8 cellular contexts compared by ENCODE assay signal in the genomic region with DNA sequence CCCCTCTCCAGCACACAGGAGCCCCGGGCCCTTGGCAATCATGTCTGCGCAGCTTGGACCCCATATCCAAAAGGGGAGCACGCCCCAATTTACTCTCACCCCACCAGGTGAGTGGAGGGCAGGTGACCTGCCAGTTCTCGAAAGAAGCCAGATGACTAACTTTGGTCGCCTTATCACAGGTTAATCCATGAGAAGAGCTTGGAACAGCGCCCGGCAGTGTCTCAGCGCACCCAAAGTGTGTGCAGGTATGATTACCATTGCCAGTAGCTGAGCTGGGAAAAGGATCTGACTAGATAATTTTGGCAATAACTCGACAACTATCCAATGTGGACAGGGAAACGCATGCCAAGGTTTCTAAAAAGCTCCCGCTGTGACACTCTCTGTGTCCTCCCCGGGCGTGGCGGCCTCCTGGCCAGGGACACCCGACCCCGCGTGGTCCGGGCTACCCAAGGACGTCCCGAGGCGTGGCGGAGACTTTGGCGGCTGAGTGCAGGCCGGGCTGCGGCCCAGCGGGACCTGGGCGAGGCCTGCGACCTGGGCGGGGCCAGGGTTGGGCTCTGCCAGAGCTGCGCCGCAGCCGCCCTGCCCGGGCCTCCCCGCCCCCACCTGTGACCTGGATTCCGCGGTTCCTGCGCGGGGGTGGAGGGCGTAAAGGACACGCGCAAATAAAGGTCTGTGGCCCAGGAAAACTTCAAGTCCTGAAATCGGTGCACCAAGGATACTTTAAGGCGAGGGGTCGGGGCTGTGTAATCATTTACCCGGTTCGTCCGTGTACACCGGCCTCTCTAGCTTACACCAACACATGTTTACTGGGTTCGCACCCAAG. TPM values are rescaled to one million over a fixed set of nuclear protein-coding genes. Genes with fewer than 3 reads are reported as not detected.
DNase-seq lines count a peak whose midpoint lies in the region; ATAC-seq, FAIRE-seq and TF ChIP-seq lines count a peak whose summit lies in the region.

No MANE protein-coding gene starts in this region.

- H3K27me3 Mint-ChIP-seq in GM23338 (ENCODE audit: insufficient read depth, low read depth, poor library complexity), result peaks cover 30% of the 10 kb centered on the region
- H3K27me3 Mint-ChIP-seq in effector memory CD8-positive, alpha-beta T cell, result peaks cover 0 to 6% of the 10 kb centered on the region in 2 donors
- no peaks in the 10 kb centered on the region for H3K27me3 Mint-ChIP-seq in memory B cell

- H4K20me1 ChIP-seq in GM23338 (replicated peaks; ENCODE audit: insufficient read depth), result no peaks in the 10 kb centered on the region

- H3K4me3 Mint-ChIP-seq in GM23338 (peak overlapping the region; percentile 82), memory B cell (peak overlapping the region; percentile 80)
- peak overlapping the region; percentile 45 to 83 for H3K4me3 Mint-ChIP-seq in effector memory CD8-positive, alpha-beta T cell

- no peaks in the 10 kb centered on the region for H3K79me2 ChIP-seq in GM23338 (replicated peaks; ENCODE audit: insufficient read depth)

- TF ChIP-seq CTCF in GM23338 (conservative IDR thresholded peaks at IDR 0.05; ENCODE audit: low read depth in 2 of 2) (no peak), VCaP (conservative IDR thresholded peaks at IDR 0.05) (no peak)

- no peaks in the 10 kb centered on the region for H3K9me3 ChIP-seq in stomach smooth muscle (ENCODE audit: control insufficient read depth in 2 of 2, low read length in 2 of 2)

- no peak for FAIRE-seq in HTR-8/SVneo (lab: Jason Lieb, UNC)

- ATAC-seq in GM23338 (peak; percentile 88), memory B cell (ENCODE audit: low read depth) (peak; percentile 76)
- ATAC-seq in effector memory CD8-positive, alpha-beta T cell (replicated peaks), result peak; percentile 61

- H3K27ac ChIP-seq in GM23338 (ENCODE audit: low read depth), result peak overlapping the region; percentile 66; the same call in 1 of the 2 replicates
- H3K27ac ChIP-seq in VCaP, result peak overlapping the region; percentile 81
- no peak overlapping the region for H3K27ac ChIP-seq in stomach smooth muscle (ENCODE audit: low read length)

- no peaks in the 10 kb centered on the region for H3K36me3 ChIP-seq in GM23338 (ENCODE audit: insufficient read depth)
- H3K36me3 ChIP-seq in stomach smooth muscle (ENCODE audit: control insufficient read depth in 2 of 2, insufficient read depth in 2 of 2, low read length in 2 of 2), result no peaks in the 10 kb centered on the region

- H3K4me1 Mint-ChIP-seq in GM23338 (peaks cover 22% of the 10 kb centered on the region), memory B cell (peaks cover 11% of the 10 kb centered on the region)
- peaks cover 9 to 10% of the 10 kb centered on the region in 2 donors for H3K4me1 Mint-ChIP-seq in effector memory CD8-positive, alpha-beta T cell (ENCODE audit: low read depth in 2 of 2)

- peak overlapping the region in 1 of 2 donors; percentile 29 for H3K9ac ChIP-seq in stomach smooth muscle (ENCODE audit: low read length in 2 of 2)

- H3K36me3 Mint-ChIP-seq in GM23338 (ENCODE audit: low read depth), result no peaks in the 10 kb centered on the region; the same call in 2 of the 3 replicates
- H3K36me3 Mint-ChIP-seq in effector memory CD8-positive, alpha-beta T cell (ENCODE audit: insufficient read depth), result peaks cover 6% of the 10 kb centered on the region
- peaks cover 5% of the 10 kb centered on the region for H3K36me3 Mint-ChIP-seq in memory B cell

- no peaks in the 10 kb centered on the region for H3K9me3 Mint-ChIP-seq in GM23338
- H3K9me3 Mint-ChIP-seq in effector memory CD8-positive, alpha-beta T cell, result no peaks in the 10 kb centered on the region
- H3K9me3 Mint-ChIP-seq in memory B cell, result peaks cover 3% of the 10 kb centered on the region

- H3K27ac Mint-ChIP-seq in GM23338 (no peak overlapping the region), memory B cell (no peak overlapping the region)
- peak overlapping the region in 1 of 2 donors; percentile 87 for H3K27ac Mint-ChIP-seq in effector memory CD8-positive, alpha-beta T cell

- no peaks in the 10 kb centered on the region for H3K9me2 ChIP-seq in GM23338 (ENCODE audit: insufficient read depth)

- H3K4me3 ChIP-seq in GM23338 (peak overlapping the region; percentile 83), stomach smooth muscle (ENCODE audit: low read length in 2 of 2) (peak overlapping the region; percentile 66 to 70)

- DNase-seq in C1 segment of cervical spinal cord (lab: John Stamatoyannopoulos, UW) (peak in 9 of 14 donors; percentile 7 to 49 (median 16)), GM23338 (ENCODE audit: low spot score) (peak; percentile 86), memory B cell (ENCODE audit: low spot score in 2 of 2) (peak in 1 of 2 donors; percentile 33), NCI-H1092 (lab: John Stamatoyannopoulos, UW) (no peak), HTR-8/SVneo (ENCODE audit: insufficient read length, low spot score) (no peak)
- peak in 2 of 3 experiments; percentile 37 to 40 for DNase-seq in effector memory CD8-positive, alpha-beta T cell

- H3K4me1 ChIP-seq in GM23338 (ENCODE audit: insufficient read depth) (peaks cover 20% of the 10 kb centered on the region), stomach smooth muscle (ENCODE audit: control insufficient read depth, insufficient read depth, low read length) (peaks cover 6% of the 10 kb centered on the region)

- peak overlapping the region; percentile 100 for H2AFZ ChIP-seq in GM23338

- H3K27me3 ChIP-seq in GM23338 (ENCODE audit: insufficient read depth) (peaks cover 40% of the 10 kb centered on the region), stomach smooth muscle (ENCODE audit: control insufficient read depth in 1 of 2, insufficient read depth in 2 of 2, low read length in 2 of 2) (peaks cover 4 to 5% of the 10 kb centered on the region in 2 donors)

- H3K4me2 ChIP-seq in GM23338, result peak overlapping the region; percentile 92

- 0 out of 2 replicates have a peak, but pooled peaks cover 4% of the 10 kb centered on the region for H3F3A ChIP-seq in GM23338 (replicated peaks; ENCODE audit: low read depth)

TF ChIP-seq in GM23338, 12 proteins besides CTCF, POLR2A, EP300 and RAD21 (continues in another document):
- TF ChIP-seq, protein P1, sequence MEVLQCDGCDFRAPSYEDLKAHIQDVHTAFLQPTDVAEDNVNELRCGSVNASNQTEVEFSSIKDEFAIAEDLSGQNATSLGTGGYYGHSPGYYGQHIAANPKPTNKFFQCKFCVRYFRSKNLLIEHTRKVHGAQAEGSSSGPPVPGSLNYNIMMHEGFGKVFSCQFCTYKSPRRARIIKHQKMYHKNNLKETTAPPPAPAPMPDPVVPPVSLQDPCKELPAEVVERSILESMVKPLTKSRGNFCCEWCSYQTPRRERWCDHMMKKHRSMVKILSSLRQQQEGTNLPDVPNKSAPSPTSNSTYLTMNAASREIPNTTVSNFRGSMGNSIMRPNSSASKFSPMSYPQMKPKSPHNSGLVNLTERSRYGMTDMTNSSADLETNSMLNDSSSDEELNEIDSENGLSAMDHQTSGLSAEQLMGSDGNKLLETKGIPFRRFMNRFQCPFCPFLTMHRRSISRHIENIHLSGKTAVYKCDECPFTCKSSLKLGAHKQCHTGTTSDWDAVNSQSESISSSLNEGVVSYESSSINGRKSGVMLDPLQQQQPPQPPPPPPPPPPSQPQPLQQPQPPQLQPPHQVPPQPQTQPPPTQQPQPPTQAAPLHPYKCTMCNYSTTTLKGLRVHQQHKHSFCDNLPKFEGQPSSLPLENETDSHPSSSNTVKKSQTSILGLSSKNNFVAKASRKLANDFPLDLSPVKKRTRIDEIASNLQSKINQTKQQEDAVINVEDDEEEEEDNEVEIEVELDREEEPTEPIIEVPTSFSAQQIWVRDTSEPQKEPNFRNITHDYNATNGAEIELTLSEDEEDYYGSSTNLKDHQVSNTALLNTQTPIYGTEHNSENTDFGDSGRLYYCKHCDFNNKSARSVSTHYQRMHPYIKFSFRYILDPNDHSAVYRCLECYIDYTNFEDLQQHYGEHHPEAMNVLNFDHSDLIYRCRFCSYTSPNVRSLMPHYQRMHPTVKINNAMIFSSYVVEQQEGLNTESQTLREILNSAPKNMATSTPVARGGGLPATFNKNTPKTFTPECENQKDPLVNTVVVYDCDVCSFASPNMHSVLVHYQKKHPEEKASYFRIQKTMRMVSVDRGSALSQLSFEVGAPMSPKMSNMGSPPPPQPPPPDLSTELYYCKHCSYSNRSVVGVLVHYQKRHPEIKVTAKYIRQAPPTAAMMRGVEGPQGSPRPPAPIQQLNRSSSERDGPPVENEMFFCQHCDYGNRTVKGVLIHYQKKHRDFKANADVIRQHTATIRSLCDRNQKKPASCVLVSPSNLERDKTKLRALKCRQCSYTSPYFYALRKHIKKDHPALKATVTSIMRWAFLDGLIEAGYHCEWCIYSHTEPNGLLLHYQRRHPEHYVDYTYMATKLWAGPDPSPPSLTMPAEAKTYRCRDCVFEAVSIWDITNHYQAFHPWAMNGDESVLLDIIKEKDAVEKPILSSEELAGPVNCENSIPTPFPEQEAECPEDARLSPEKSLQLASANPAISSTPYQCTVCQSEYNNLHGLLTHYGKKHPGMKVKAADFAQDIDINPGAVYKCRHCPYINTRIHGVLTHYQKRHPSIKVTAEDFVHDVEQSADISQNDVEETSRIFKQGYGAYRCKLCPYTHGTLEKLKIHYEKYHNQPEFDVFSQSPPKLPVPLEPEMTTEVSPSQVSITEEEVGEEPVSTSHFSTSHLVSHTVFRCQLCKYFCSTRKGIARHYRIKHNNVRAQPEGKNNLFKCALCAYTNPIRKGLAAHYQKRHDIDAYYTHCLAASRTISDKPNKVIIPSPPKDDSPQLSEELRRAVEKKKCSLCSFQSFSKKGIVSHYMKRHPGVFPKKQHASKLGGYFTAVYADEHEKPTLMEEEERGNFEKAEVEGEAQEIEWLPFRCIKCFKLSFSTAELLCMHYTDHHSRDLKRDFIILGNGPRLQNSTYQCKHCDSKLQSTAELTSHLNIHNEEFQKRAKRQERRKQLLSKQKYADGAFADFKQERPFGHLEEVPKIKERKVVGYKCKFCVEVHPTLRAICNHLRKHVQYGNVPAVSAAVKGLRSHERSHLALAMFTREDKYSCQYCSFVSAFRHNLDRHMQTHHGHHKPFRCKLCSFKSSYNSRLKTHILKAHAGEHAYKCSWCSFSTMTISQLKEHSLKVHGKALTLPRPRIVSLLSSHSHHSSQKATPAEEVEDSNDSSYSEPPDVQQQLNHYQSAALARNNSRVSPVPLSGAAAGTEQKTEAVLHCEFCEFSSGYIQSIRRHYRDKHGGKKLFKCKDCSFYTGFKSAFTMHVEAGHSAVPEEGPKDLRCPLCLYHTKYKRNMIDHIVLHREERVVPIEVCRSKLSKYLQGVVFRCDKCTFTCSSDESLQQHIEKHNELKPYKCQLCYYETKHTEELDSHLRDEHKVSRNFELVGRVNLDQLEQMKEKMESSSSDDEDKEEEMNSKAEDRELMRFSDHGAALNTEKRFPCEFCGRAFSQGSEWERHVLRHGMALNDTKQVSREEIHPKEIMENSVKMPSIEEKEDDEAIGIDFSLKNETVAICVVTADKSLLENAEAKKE (CRISPR knock-in tag; IDR thresholded peaks at IDR 0.05), result no peak

RNA-seq across cellular contexts. Expression of a gene that starts 13.7 kb away (rescaled TPM):
- total RNA-seq in GM23338 (2014; rRNA removed; shearing (Covaris generic)), result 60.8 and 67.9 TPM in 2 replicates
- polyA plus RNA-seq in GM23338 (2016; fragmentation: Nextera tagmentation; extraction: Ambion mirVana), result 23.6 and 25.2 TPM in 2 replicates

Comparison
In these comparisons a context has a peak if more than half of its experiments do, and no peak if none do; other contexts are left out.
1. DNase-seq: peak in C1 segment of cervical spinal cord (9 of 14), GM23338 (single experiment) and effector memory CD8-positive, alpha-beta T cell (2 of 3); none in NCI-H1092 (single experiment) and HTR-8/SVneo (single experiment).
2. Peak in every context shown above with its lines, with median percentiles within 50 percentile points of each other: ATAC-seq and H3K4me3 Mint-ChIP-seq.